Comparison of ENCODE assay signal across 1 cellular context in the genomic region with DNA sequence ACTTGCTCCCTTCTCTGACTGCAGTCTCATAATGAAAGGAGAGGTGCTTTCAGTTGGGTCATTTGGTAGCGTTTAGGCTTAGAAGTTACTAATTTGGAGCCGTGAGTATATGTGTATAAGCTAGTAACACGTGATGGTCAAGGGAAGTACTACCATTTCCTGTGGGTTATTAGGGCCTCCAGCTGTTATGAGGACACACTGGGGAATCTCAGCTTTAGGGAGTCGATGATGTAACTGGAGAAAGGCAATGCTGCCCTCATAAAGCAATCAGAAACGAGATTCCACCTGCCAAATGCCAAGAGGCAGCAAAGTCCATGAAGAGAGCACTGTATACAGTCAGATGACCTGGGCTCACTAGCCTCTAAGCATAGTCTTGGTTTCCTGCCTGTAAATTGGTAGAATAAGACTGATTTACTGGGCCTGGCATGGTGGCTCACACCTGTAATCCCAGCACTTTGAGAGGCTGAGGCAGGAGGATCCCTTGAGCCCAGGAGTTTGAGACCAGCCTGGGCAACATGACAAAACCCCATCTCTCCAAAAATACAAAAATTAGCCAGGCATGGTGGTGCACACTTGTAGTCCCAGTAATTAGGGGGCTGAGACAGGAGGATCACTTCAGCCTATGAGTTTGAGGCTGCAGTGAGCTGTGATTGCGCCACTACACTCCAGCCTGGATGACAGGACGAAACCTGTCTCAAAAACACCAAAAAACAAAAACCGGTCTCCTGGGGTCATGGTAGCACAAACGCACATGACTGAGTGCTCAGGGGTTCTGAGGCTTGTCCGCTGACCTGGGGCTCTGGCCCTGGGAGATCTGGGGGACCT.
TF ChIP-seq lines count a peak whose summit lies in the region.

No MANE protein-coding gene starts in this region.

TF ChIP-seq in IMR-90, 13 proteins besides CTCF, POLR2A, EP300 and RAD21:
- TF ChIP-seq CHD1 (IDR thresholded peaks at IDR 0.05; ENCODE audit: low read depth, low read length), result no peak
- TF ChIP-seq FOS (IDR thresholded peaks at IDR 0.05; ENCODE audit: low read depth, low read length), result no peak
- no peak for TF ChIP-seq ELK1 (IDR thresholded peaks at IDR 0.05; ENCODE audit: borderline replicate concordance, low read depth, low read length)
- TF ChIP-seq CEBPB (IDR thresholded peaks at IDR 0.05; ENCODE audit: low read depth, low read length), result peak; percentile 89
- TF ChIP-seq MAFK (IDR thresholded peaks at IDR 0.05; ENCODE audit: low read depth, low read length), result no peak
- TF ChIP-seq MXI1 (IDR thresholded peaks at IDR 0.05; ENCODE audit: borderline replicate concordance, low read depth, low read length), result no peak
- TF ChIP-seq MAZ (IDR thresholded peaks at IDR 0.05; ENCODE audit: borderline replicate concordance, low read depth, low read length), result no peak
- TF ChIP-seq, protein P1, sequence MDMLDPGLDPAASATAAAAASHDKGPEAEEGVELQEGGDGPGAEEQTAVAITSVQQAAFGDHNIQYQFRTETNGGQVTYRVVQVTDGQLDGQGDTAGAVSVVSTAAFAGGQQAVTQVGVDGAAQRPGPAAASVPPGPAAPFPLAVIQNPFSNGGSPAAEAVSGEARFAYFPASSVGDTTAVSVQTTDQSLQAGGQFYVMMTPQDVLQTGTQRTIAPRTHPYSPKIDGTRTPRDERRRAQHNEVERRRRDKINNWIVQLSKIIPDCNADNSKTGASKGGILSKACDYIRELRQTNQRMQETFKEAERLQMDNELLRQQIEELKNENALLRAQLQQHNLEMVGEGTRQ (IDR thresholded peaks at IDR 0.05; ENCODE audit: low read depth, low read length), result peak; percentile 75
- no peak for TF ChIP-seq RFX5 (IDR thresholded peaks at IDR 0.05; ENCODE audit: low read depth, low read length)
- TF ChIP-seq RCOR1 (IDR thresholded peaks at IDR 0.05; ENCODE audit: insufficient replicate concordance, low read length), result no peak
- TF ChIP-seq SMC3 (IDR thresholded peaks at IDR 0.05; ENCODE audit: low read depth, low read length), result no peak
- TF ChIP-seq NFE2L2 (IDR thresholded peaks at IDR 0.05; ENCODE audit: low read depth, low read length), result no peak
- TF ChIP-seq BHLHE40 (IDR thresholded peaks at IDR 0.05; ENCODE audit: low read depth, low read length), result peak; percentile 58; the same call in 1 of the 2 replicates
TF ChIP-seq in IMR-90: peak in this region for 3.
